In the genomic region with DNA sequence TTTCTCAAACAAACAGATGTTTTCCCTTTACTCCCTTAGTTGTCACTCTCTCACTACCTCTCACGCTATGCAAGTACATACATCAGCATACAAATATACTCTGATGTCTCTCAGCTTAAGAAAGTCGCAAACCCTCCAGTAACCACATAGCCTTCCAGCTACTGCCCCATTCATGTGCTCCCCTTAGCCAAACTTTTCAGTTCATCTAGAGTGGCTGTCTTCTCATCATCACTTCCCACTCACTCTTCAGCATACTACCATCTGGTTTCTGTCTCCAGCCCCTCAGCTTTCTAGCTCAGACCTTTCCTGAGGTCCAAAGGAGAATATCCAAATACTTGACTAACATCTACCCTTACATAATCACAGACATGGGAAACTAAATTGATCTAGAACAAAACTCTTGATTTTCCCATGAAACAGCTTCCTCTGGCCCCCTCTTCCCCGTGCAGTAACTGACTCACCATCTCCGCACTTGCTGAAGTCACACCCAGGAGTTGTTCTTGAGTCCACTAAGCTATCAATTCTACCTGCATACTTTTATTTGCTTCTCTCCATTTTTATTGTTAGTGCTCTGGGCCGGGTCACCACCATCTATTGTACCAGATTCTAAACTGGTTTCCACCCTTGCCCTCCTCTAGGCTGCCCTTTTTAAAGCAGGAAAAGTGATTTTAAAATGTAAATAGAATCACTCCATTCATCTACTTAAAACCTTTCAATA, we compare ENCODE assay signal across 17 cellular contexts. TPM values are rescaled to one million over a fixed set of nuclear protein-coding genes. Genes with fewer than 3 reads are reported as not detected.
DNase-seq lines count a peak whose midpoint lies in the region; ATAC-seq lines count a peak whose summit lies in the region.
"Had no signal": no experiment of that assay in that cellular context is flagged by ENCODE, and none has a peak within 500 bp of the region (broad histone marks: within the 10 kb centered on the region; RNA-seq: fewer than 3 reads in every experiment).

No MANE protein-coding gene starts in this region.

- H3K4me1 ChIP-seq in naive thymus-derived CD4-positive, alpha-beta T cell (ENCODE audit: control insufficient read depth in 2 of 2, insufficient read depth in 2 of 2, low read length in 2 of 2), result peaks cover 62 to 63% of the 10 kb centered on the region in 2 donors
- no peaks in the 10 kb centered on the region for H3K4me1 ChIP-seq in neuronal stem cell (ENCODE audit: control insufficient read depth in 2 of 2, insufficient read depth in 1 of 2, low read depth in 1 of 2, low read length in 2 of 2)

- WGBS in neuronal stem cell (ENCODE audit: extremely low coverage in 2 of 2, insufficient read length in 2 of 2, insufficient replicate concordance in 1 of 2), 2 donors, result no CpG with 5 or more reads among the region's 5 CpGs

- H3K36me3 ChIP-seq in naive thymus-derived CD4-positive, alpha-beta T cell (ENCODE audit: control insufficient read depth in 2 of 3, insufficient read depth in 3 of 3, low read length in 3 of 3), result no peaks in the 10 kb centered on the region
- no peaks in the 10 kb centered on the region for H3K36me3 ChIP-seq in neuronal stem cell (replicated peaks in 1 of 2; ENCODE audit: control insufficient read depth in 2 of 2, insufficient read depth in 2 of 2, low read length in 2 of 2)

- no peak for DNase-seq in activated CD4-positive, alpha-beta T cell treated with anti-CD3 and anti-CD28 coated beads for 36 hours
- DNase-seq in activated CD4-positive, alpha-beta T cell treated with anti-CD3 and anti-CD28 coated beads, Interleukin-2, amount 50 U/mL, for 1 hour, result no peak
- DNase-seq in Right ventricle myocardium superior (no peak), cardiac septum (ENCODE audit: low spot score) (no peak), neuronal stem cell (ENCODE audit: low spot score) (no peak)
- no peak for DNase-seq in activated CD8-positive, alpha-beta T cell treated with anti-CD3 and anti-CD28 coated beads, Interleukin-2, amount 10 ng/mL, durations not matched to agents 7 days and 5 days
- DNase-seq in naive thymus-derived CD4-positive, alpha-beta T cell, result no peak
- DNase-seq in stimulated activated CD4-positive, alpha-beta T cell treated with anti-CD3 and anti-CD28 coated beads, Interleukin-12 subunit alpha, Interleukin-12 subunit beta, amount 100 ng/mL, for 4 hours, result no peak
- DNase-seq: AML-193, Calu3, EL, GOT3, NCI-H1092 treated with DMSO at 0.1 percent for 48 hours had no signal

- peaks cover 24% of the 10 kb centered on the region for H3K36me3 Mint-ChIP-seq in activated CD4-positive, alpha-beta T cell treated with anti-CD3 and anti-CD28 coated beads for 36 hours (ENCODE audit: low read depth)
- peaks cover 29% of the 10 kb centered on the region for H3K36me3 Mint-ChIP-seq in activated CD8-positive, alpha-beta T cell treated with anti-CD3 and anti-CD28 coated beads, Interleukin-2, amount 10 ng/mL, durations not matched to agents 7 days and 5 days (ENCODE audit: low read depth)
- H3K36me3 Mint-ChIP-seq in naive thymus-derived CD4-positive, alpha-beta T cell, result peaks cover 0 to 7% (median 0%) of the 10 kb centered on the region in 5 donors

- no peak overlapping the region for H3K4ac ChIP-seq in neuronal stem cell (ENCODE audit: low read length)

- peaks cover 9% of the 10 kb centered on the region for H3K9me3 Mint-ChIP-seq in activated CD4-positive, alpha-beta T cell treated with anti-CD3 and anti-CD28 coated beads for 36 hours (ENCODE audit: low read depth)
- no peaks in the 10 kb centered on the region for H3K9me3 Mint-ChIP-seq in activated CD8-positive, alpha-beta T cell treated with anti-CD3 and anti-CD28 coated beads, Interleukin-2, amount 10 ng/mL, durations not matched to agents 7 days and 5 days (ENCODE audit: insufficient read depth)
- peaks cover 0 to 3% (median 0%) of the 10 kb centered on the region in 11 donors for H3K9me3 Mint-ChIP-seq in naive thymus-derived CD4-positive, alpha-beta T cell

- intact Hi-C loops in activated CD4-positive, alpha-beta T cell treated with anti-CD3 and anti-CD28 coated beads for 36 hours (cut with DNase I, micrococcal nuclease), result loop anchor here (2.0 to 10.0 kb wide), 4 partner anchors 85 to 549 kb away; partner anchors contain the start of genes ELOVL6 (in 1 of the 2), GAR1 (in 1 of the 2), MCUB (in 1 of the 2) and SEC24B (in 1 of the 2)
- intact Hi-C loops in Right ventricle myocardium superior (cut with DNase I), result no loop called here
- intact Hi-C loops in cardiac septum (cut with DNase I), result no loop called here
- intact Hi-C loops in naive thymus-derived CD4-positive, alpha-beta T cell (cut with micrococcal nuclease), result loop anchor here in 1 of 2 donors (5.0 to 10.0 kb wide), 2 partner anchors 34 to 549 kb away; partner anchors contain the start of gene ELOVL6

- CTCF ChIA-PET in activated CD4-positive, alpha-beta T cell treated with anti-CD3 and anti-CD28 coated beads for 36 hours (lab: Charles Lee), result interaction anchor here (0.8 to 2.2 kb wide), 5 partner anchors 18 to 226 kb away, joined by 3 to 8 read pairs (median 5); no protein-coding TSS in a partner anchor
- CTCF ChIA-PET in activated CD8-positive, alpha-beta T cell treated with anti-CD3 and anti-CD28 coated beads, Interleukin-2, amount 10 ng/mL, durations not matched to agents 7 days and 5 days (lab: Charles Lee), result interaction anchor here (1.0 to 2.4 kb wide), 4 partner anchors 9 to 21 kb away, joined by 3 to 10 read pairs (median 4); no protein-coding TSS in a partner anchor
- CTCF ChIA-PET in naive thymus-derived CD4-positive, alpha-beta T cell (lab: Charles Lee), result interaction anchor here (0.8 to 1.5 kb wide), 5 partner anchors 12 to 71 kb away, joined by 3 to 4 read pairs (median 3); no protein-coding TSS in a partner anchor

- H3K79me1 ChIP-seq in neuronal stem cell (ENCODE audit: low read depth, low read length), result no peaks in the 10 kb centered on the region

- no peak overlapping the region for H2BK12ac ChIP-seq in neuronal stem cell (ENCODE audit: low read length)

- H3K4me3 Mint-ChIP-seq in activated CD4-positive, alpha-beta T cell treated with anti-CD3 and anti-CD28 coated beads for 36 hours, result no peak overlapping the region
- H3K4me3 Mint-ChIP-seq in activated CD8-positive, alpha-beta T cell treated with anti-CD3 and anti-CD28 coated beads, Interleukin-2, amount 10 ng/mL, durations not matched to agents 7 days and 5 days, result no peak overlapping the region
- H3K4me3 Mint-ChIP-seq in naive thymus-derived CD4-positive, alpha-beta T cell, result no peak overlapping the region

- H3K9ac ChIP-seq in neuronal stem cell (ENCODE audit: low read depth, low read length, poor library complexity), result no peak overlapping the region

- peaks cover 54% of the 10 kb centered on the region for H3K4me1 Mint-ChIP-seq in activated CD4-positive, alpha-beta T cell treated with anti-CD3 and anti-CD28 coated beads for 36 hours
- peaks cover 31% of the 10 kb centered on the region for H3K4me1 Mint-ChIP-seq in activated CD8-positive, alpha-beta T cell treated with anti-CD3 and anti-CD28 coated beads, Interleukin-2, amount 10 ng/mL, durations not matched to agents 7 days and 5 days (ENCODE audit: low read depth)
- peaks cover 21 to 43% (median 36%) of the 10 kb centered on the region in 7 donors for H3K4me1 Mint-ChIP-seq in naive thymus-derived CD4-positive, alpha-beta T cell

- H4K8ac ChIP-seq in neuronal stem cell (ENCODE audit: low read depth, low read length), result no peak overlapping the region

- H2BK5ac ChIP-seq in neuronal stem cell (ENCODE audit: low read length), result no peak overlapping the region

- no peak overlapping the region for H3K14ac ChIP-seq in neuronal stem cell (ENCODE audit: low read length)

- no peak overlapping the region for H3K18ac ChIP-seq in neuronal stem cell (ENCODE audit: low read length)

- no peak overlapping the region for H3K23ac ChIP-seq in neuronal stem cell (ENCODE audit: low read depth, low read length, poor library complexity)

- H4K91ac ChIP-seq in neuronal stem cell (ENCODE audit: low read depth, low read length, poor library complexity), result no peak overlapping the region

- no peak overlapping the region for H2AK5ac ChIP-seq in neuronal stem cell (ENCODE audit: low read depth, low read length)

- no peak overlapping the region for H2AFZ ChIP-seq in neuronal stem cell (ENCODE audit: low read length)

- peak; percentile 40 for ATAC-seq in activated CD4-positive, alpha-beta T cell treated with anti-CD3 and anti-CD28 coated beads for 36 hours
- peak; percentile 36 for ATAC-seq in Right ventricle myocardium superior (ENCODE audit: poor library complexity)
- ATAC-seq in activated CD8-positive, alpha-beta T cell treated with anti-CD3 and anti-CD28 coated beads, Interleukin-2, amount 10 ng/mL, durations not matched to agents 7 days and 5 days, result peak; percentile 6
- no peak for ATAC-seq in naive thymus-derived CD4-positive, alpha-beta T cell
- ATAC-seq: GM12878, Panc1 had no signal

- H2BK120ac ChIP-seq in neuronal stem cell (ENCODE audit: low read depth, low read length), result no peak overlapping the region

- POLR2A ChIA-PET in activated CD4-positive, alpha-beta T cell treated with anti-CD3 and anti-CD28 coated beads for 36 hours (lab: Charles Lee), result interaction anchor here (0.5 to 1.2 kb wide), 2 partner anchors 15 to 55 kb away, joined by 3 to 4 read pairs; no protein-coding TSS in a partner anchor
- POLR2A ChIA-PET in activated CD8-positive, alpha-beta T cell treated with anti-CD3 and anti-CD28 coated beads, Interleukin-2, amount 10 ng/mL, durations not matched to agents 7 days and 5 days (lab: Charles Lee), result interaction anchor here (0.8 to 1.6 kb wide), 3 partner anchors 16 to 86 kb away, joined by 3 to 5 read pairs (median 4); partner anchors contain the start of gene MCUB
- POLR2A ChIA-PET in naive thymus-derived CD4-positive, alpha-beta T cell (lab: Charles Lee), result interaction anchor here (0.6 to 3.5 kb wide), 12 partner anchors 13 to 98 kb away, joined by 3 to 66 read pairs (median 4); partner anchors contain the start of gene MCUB

- H3K27ac Mint-ChIP-seq in activated CD4-positive, alpha-beta T cell treated with anti-CD3 and anti-CD28 coated beads for 36 hours, result no peak overlapping the region
- H3K27ac Mint-ChIP-seq in activated CD8-positive, alpha-beta T cell treated with anti-CD3 and anti-CD28 coated beads, Interleukin-2, amount 10 ng/mL, durations not matched to agents 7 days and 5 days, result no peak overlapping the region
- H3K27ac Mint-ChIP-seq in naive thymus-derived CD4-positive, alpha-beta T cell, result no peak overlapping the region

- no peaks in the 10 kb centered on the region for H3K27me3 Mint-ChIP-seq in activated CD4-positive, alpha-beta T cell treated with anti-CD3 and anti-CD28 coated beads for 36 hours
- no peaks in the 10 kb centered on the region for H3K27me3 Mint-ChIP-seq in activated CD8-positive, alpha-beta T cell treated with anti-CD3 and anti-CD28 coated beads, Interleukin-2, amount 10 ng/mL, durations not matched to agents 7 days and 5 days (ENCODE audit: low read depth)
- no peaks in the 10 kb centered on the region for H3K27me3 Mint-ChIP-seq in naive thymus-derived CD4-positive, alpha-beta T cell

- H3K4me3 ChIP-seq in naive thymus-derived CD4-positive, alpha-beta T cell (ENCODE audit: low read length), result peak overlapping the region; percentile 8
- H3K4me3 ChIP-seq in neuronal stem cell (ENCODE audit: low read length in 2 of 2), result no peak overlapping the region
- H3K4me3 ChIP-seq: GM12878 had no signal

- no peak overlapping the region for H2BK15ac ChIP-seq in neuronal stem cell (ENCODE audit: low read length)

- no peak overlapping the region for H3K4me2 ChIP-seq in neuronal stem cell (ENCODE audit: insufficient read depth, low read length, poor library complexity, severe bottlenecking)

- H3K27me3 ChIP-seq in naive thymus-derived CD4-positive, alpha-beta T cell (ENCODE audit: control insufficient read depth in 2 of 2, insufficient read depth in 2 of 2, low read length in 2 of 2), result no peaks in the 10 kb centered on the region
- H3K27me3 ChIP-seq in neuronal stem cell (ENCODE audit: control insufficient read depth in 3 of 3, insufficient read depth in 3 of 3, low read depth in 1 of 3, low read length in 3 of 3), result no peaks in the 10 kb centered on the region

- H3K9me3 ChIP-seq in naive thymus-derived CD4-positive, alpha-beta T cell (ENCODE audit: control insufficient read depth in 2 of 3, low read length in 3 of 3), result no peaks in the 10 kb centered on the region
- H3K9me3 ChIP-seq in neuronal stem cell (replicated peaks in 1 of 2; ENCODE audit: control insufficient read depth in 2 of 2, insufficient read depth in 1 of 2, low read depth in 1 of 2, low read length in 2 of 2), result peaks cover 0 to 5% of the 10 kb centered on the region in 2 donors

- H3K27ac ChIP-seq in naive thymus-derived CD4-positive, alpha-beta T cell (ENCODE audit: low read depth, low read length), result peak overlapping the region; percentile 81
- no peak overlapping the region for H3K27ac ChIP-seq in neuronal stem cell (replicated peaks; ENCODE audit: low read length)
- H3K27ac ChIP-seq: 22Rv1, C4-2B had no signal

RNA-seq across cellular contexts. Expression of gene CASP6, which starts 57.2 kb away (rescaled TPM):
- 10 to 100 TPM; 23.3 to 26.5 TPM for total RNA-seq in activated CD4-positive, alpha-beta T cell treated with anti-CD3 and anti-CD28 coated beads for 36 hours
- 7.0 TPM for total RNA-seq in Right ventricle myocardium superior
- 3.8 TPM for total RNA-seq in cardiac septum
- total RNA-seq in activated CD8-positive, alpha-beta T cell treated with anti-CD3 and anti-CD28 coated beads, Interleukin-2, amount 10 ng/mL, durations not matched to agents 7 days and 5 days, result 10 to 100 TPM; 24.1 to 25.5 TPM
- 10 to 100 TPM in 4 of 5 experiments, 1 to 10 TPM in 1; 9.3 to 29.9 (median 23.6) TPM for total RNA-seq in naive thymus-derived CD4-positive, alpha-beta T cell
- 10 to 100 TPM; 63.1 to 85.8 TPM for polyA plus RNA-seq in naive thymus-derived CD4-positive, alpha-beta T cell
- 23.4 TPM for polyA plus RNA-seq in neuronal stem cell (2013, experiment 1 of 2)
- 23.4 TPM for polyA plus RNA-seq in neuronal stem cell (2013, experiment 2 of 2)

Comparison
In these comparisons a context has a peak if more than half of its experiments do, and no peak if none do; other contexts are left out.
1. intact Hi-C loops: an anchor here in activated CD4-positive, alpha-beta T cell treated with anti-CD3 and anti-CD28 coated beads for 36 hours (2.0 to 10.0 kb wide); none called in Right ventricle myocardium superior and cardiac septum.